Comparison of ENCODE assay signal across 18 cellular contexts in genomic region chr7:78280276-78280675, GRCh38.
DNase-seq lines count a peak whose midpoint lies in the region; ATAC-seq, FAIRE-seq and TF ChIP-seq lines count a peak whose summit lies in the region.
"Had no signal": no experiment of that assay in that cellular context is flagged by ENCODE, and none has a peak within 500 bp of the region (broad histone marks: within the 10 kb centered on the region; RNA-seq: fewer than 3 reads in every experiment).

No MANE protein-coding gene starts in this region.

- H3K4me1 ChIP-seq in GM23338 (ENCODE audit: insufficient read depth) (no peaks in the 10 kb centered on the region), OCI-LY7 (ENCODE audit: insufficient read depth, low read length, poor library complexity, severe bottlenecking) (peaks cover 23% of the 10 kb centered on the region)
- H3K4me1 ChIP-seq: HAP-1 had no signal

- H3K4me2 ChIP-seq in GM23338 = no peak overlapping the region
- 0 out of 2 replicates have a peak overlapping the region, but pooled peaks have one; percentile 20 for H3K4me2 ChIP-seq in OCI-LY7 (ENCODE audit: low read length)

- H3K36me3 ChIP-seq in GM23338 (ENCODE audit: insufficient read depth) (no peaks in the 10 kb centered on the region), OCI-LY7 (ENCODE audit: insufficient read depth, low read length) (no peaks in the 10 kb centered on the region)
- H3K36me3 ChIP-seq: HAP-1 had no signal

- H3K9me2 ChIP-seq in GM23338 (ENCODE audit: insufficient read depth) (no peaks in the 10 kb centered on the region), OCI-LY7 (ENCODE audit: insufficient read depth, low read length) (no peaks in the 10 kb centered on the region)

- TF ChIP-seq CTCF in GM23338 (conservative IDR thresholded peaks at IDR 0.05; ENCODE audit: low read depth in 2 of 2) (no peak), HFFc6 (IDR thresholded peaks at IDR 0.05) (no peak), OCI-LY7 (conservative IDR thresholded peaks at IDR 0.05; ENCODE audit: low read length) (no peak)

- no peaks in the 10 kb centered on the region for H3F3A ChIP-seq in GM23338 (replicated peaks; ENCODE audit: low read depth)

- H3K27me3 Mint-ChIP-seq in GM23338 (ENCODE audit: insufficient read depth, low read depth, poor library complexity) = peaks cover 4% of the 10 kb centered on the region
- H3K27me3 Mint-ChIP-seq in HFFc6 (ENCODE audit: insufficient read depth) = no peaks in the 10 kb centered on the region
- H3K27me3 Mint-ChIP-seq: CD4-positive, alpha-beta memory T cell had no signal

- CTCF ChIA-PET in OCI-LY7 (lab: Charles Lee; ENCODE audit: unreplicated experiment) = no interaction called here

- H4K20me1 ChIP-seq in GM23338 (replicated peaks; ENCODE audit: insufficient read depth) = no peaks in the 10 kb centered on the region
- H4K20me1 ChIP-seq in OCI-LY7 (ENCODE audit: insufficient read depth, low read length) = no peaks in the 10 kb centered on the region

- DNase-seq in GM23338 (ENCODE audit: low spot score) (no peak), HFFc6 (no peak), OCI-LY7 (ENCODE audit: low spot score) (no peak), myocyte (ENCODE audit: low read depth) (peak; percentile 46), medulla oblongata (ENCODE audit: extremely low spot score) (no peak), ecto neural progenitor cell (ENCODE audit: low spot score) (no peak), GM19239 (ENCODE audit: insufficient read length, low spot score) (no peak)
- no peak for DNase-seq in stimulated activated CD8-positive, alpha-beta memory T cell treated with anti-CD3 and anti-CD28 coated beads, Interleukin-4, amount 100 ng/mL, for 48 hours
- DNase-seq: C1 segment of cervical spinal cord; Calu3; CD4-positive, alpha-beta memory T cell; COR-L47; DMS79; EL; GDM1; GOT3 had no signal

- H3K4me3 Mint-ChIP-seq in GM23338 (no peak overlapping the region), HFFc6 (no peak overlapping the region)
- H3K4me3 Mint-ChIP-seq: CD4-positive, alpha-beta memory T cell had no signal

- H3K27ac ChIP-seq in GM23338 (ENCODE audit: low read depth) (no peak overlapping the region), OCI-LY7 (ENCODE audit: low read depth, low read length, poor library complexity, severe bottlenecking) (no peak overlapping the region)

- H3K36me3 Mint-ChIP-seq in GM23338 (ENCODE audit: low read depth) (no peaks in the 10 kb centered on the region), HFFc6 (ENCODE audit: low read depth) (peaks cover 10% of the 10 kb centered on the region; the same call in 1 of the 2 replicates)
- H3K36me3 Mint-ChIP-seq: CD4-positive, alpha-beta memory T cell had no signal

- peaks cover 3% of the 10 kb centered on the region for H3K9me3 ChIP-seq in OCI-LY7 (ENCODE audit: low read length)
- H3K9me3 ChIP-seq: HAP-1 had no signal

- no peaks in the 10 kb centered on the region for H3K9me3 Mint-ChIP-seq in GM23338
- no peaks in the 10 kb centered on the region for H3K9me3 Mint-ChIP-seq in HFFc6

- H2AFZ ChIP-seq in GM23338 (no peak overlapping the region), OCI-LY7 (ENCODE audit: low read length) (peak overlapping the region; percentile 65)

- intact Hi-C loops in OCI-LY7 (cut with micrococcal nuclease; ENCODE audit: unreplicated experiment) = no loop called here

- H3K79me2 ChIP-seq in GM23338 (replicated peaks; ENCODE audit: insufficient read depth) (no peaks in the 10 kb centered on the region), OCI-LY7 (ENCODE audit: insufficient read depth, low read depth, low read length) (no peaks in the 10 kb centered on the region)

- no peaks in the 10 kb centered on the region for H3K27me3 ChIP-seq in GM23338 (ENCODE audit: insufficient read depth)

- H3K4me3 ChIP-seq in GM23338 (no peak overlapping the region), OCI-LY7 (ENCODE audit: low read depth, low read length, poor library complexity, severe bottlenecking) (no peak overlapping the region)
- H3K4me3 ChIP-seq: GM12878, HAP-1 had no signal

- 0 out of 2 replicates have a peak overlapping the region, but pooled peaks have one; percentile 58 for H3K27ac Mint-ChIP-seq in GM23338
- peak overlapping the region; percentile 55; the same call in 1 of the 2 replicates for H3K27ac Mint-ChIP-seq in HFFc6
- H3K27ac Mint-ChIP-seq: CD4-positive, alpha-beta memory T cell had no signal

- no peak for ATAC-seq in GM23338
- ATAC-seq: GM12878 had no signal

- H3K4me1 Mint-ChIP-seq in GM23338 = peaks cover 11% of the 10 kb centered on the region
- peaks cover 52% of the 10 kb centered on the region for H3K4me1 Mint-ChIP-seq in HFFc6 (ENCODE audit: low read depth)
- H3K4me1 Mint-ChIP-seq: CD4-positive, alpha-beta memory T cell had no signal

- POLR2A ChIA-PET in OCI-LY7 (lab: Charles Lee) = interaction anchor here (1.3 to 1.4 kb wide), 2 partner anchors 12 to 16 kb away, joined by 4 to 5 read pairs; no protein-coding TSS in a partner anchor

- FAIRE-seq in GM19239 (lab: Jason Lieb, UNC) = no peak
- FAIRE-seq: GM12878 had no signal

- no TSS peak for BruUV-seq in OCI-LY7 (replicated peaks; lab: Mats Ljungman, UMichigan)

TF ChIP-seq in GM23338, 12 proteins besides CTCF, POLR2A, EP300 and RAD21 (continues in another document):
- no peak for TF ChIP-seq REST (IDR thresholded peaks at IDR 0.05; ENCODE audit: unreplicated experiment)
- TF ChIP-seq ETS1 (IDR thresholded peaks at IDR 0.05) = no peak
- TF ChIP-seq EZH2 (IDR thresholded peaks at IDR 0.05; ENCODE audit: low read depth, unreplicated experiment) = no peak
